ENCODE assay signal across 18 cellular contexts in genomic region chr16:72873853-72874252, GRCh38.
"Had no signal": no experiment of that assay in that cellular context is flagged by ENCODE, and none has a peak within 500 bp of the region (broad histone marks: within the 10 kb centered on the region; RNA-seq: fewer than 3 reads in every experiment).

No MANE protein-coding gene starts in this region.

- H3K9me3 Mint-ChIP-seq: naive B cell; stimulated activated effector memory CD8-positive, alpha-beta T cell treated with anti-CD3 and anti-CD28 coated beads, Interleukin-12 subunit alpha, Interleukin-12 subunit beta, amount 100 ng/mL, for 72 hours had no signal

- H3K36me3 Mint-ChIP-seq: stimulated activated effector memory CD8-positive, alpha-beta T cell treated with anti-CD3 and anti-CD28 coated beads, Interleukin-12 subunit alpha, Interleukin-12 subunit beta, amount 100 ng/mL, for 72 hours had no signal

- H3K27ac Mint-ChIP-seq: naive B cell; nephron progenitor cell; stimulated activated effector memory CD8-positive, alpha-beta T cell treated with anti-CD3 and anti-CD28 coated beads, Interleukin-12 subunit alpha, Interleukin-12 subunit beta, amount 100 ng/mL, for 72 hours had no signal

- H3K4me1 Mint-ChIP-seq: stimulated activated effector memory CD8-positive, alpha-beta T cell treated with anti-CD3 and anti-CD28 coated beads, Interleukin-12 subunit alpha, Interleukin-12 subunit beta, amount 100 ng/mL, for 72 hours had no signal

- FAIRE-seq: islet of Langerhans had no signal

- DNase-seq: dorsolateral prefrontal cortex; effector CD8-positive, alpha-beta T cell; foreskin melanocyte; heart left ventricle; hippocampal formation; kidney glomerular epithelial cell; mesendoderm; naive B cell; nephron progenitor cell; psoas muscle; retina; right lobe of liver; stimulated activated CD4-positive, alpha-beta T cell treated with anti-CD3 and anti-CD28 coated beads, Interleukin-4, amount 100 ng/mL, for 1 hour; stimulated activated CD8-positive, alpha-beta memory T cell treated with anti-CD3 and anti-CD28 coated beads, Interleukin-4, amount 100 ng/mL, for 48 hours; stimulated activated naive CD8-positive, alpha-beta T cell treated with anti-CD3 and anti-CD28 coated beads, Interleukin-15, Interleukin-2, amounts not matched to agents 100 U/mL and 50 U/mL, for 24 hours; uterus had no signal

- H3K4me3 Mint-ChIP-seq: naive B cell; nephron progenitor cell; stimulated activated effector memory CD8-positive, alpha-beta T cell treated with anti-CD3 and anti-CD28 coated beads, Interleukin-12 subunit alpha, Interleukin-12 subunit beta, amount 100 ng/mL, for 72 hours had no signal

- ATAC-seq: heart left ventricle; psoas muscle; right lobe of liver; stimulated activated effector memory CD8-positive, alpha-beta T cell treated with anti-CD3 and anti-CD28 coated beads, Interleukin-12 subunit alpha, Interleukin-12 subunit beta, amount 100 ng/mL, for 72 hours; stimulated activated naive CD8-positive, alpha-beta T cell treated with anti-CD3 and anti-CD28 coated beads, Interleukin-15, Interleukin-2, amounts not matched to agents 100 U/mL and 50 U/mL, for 24 hours had no signal

- H3K27me3 Mint-ChIP-seq: naive B cell had no signal
